In the genomic region with DNA sequence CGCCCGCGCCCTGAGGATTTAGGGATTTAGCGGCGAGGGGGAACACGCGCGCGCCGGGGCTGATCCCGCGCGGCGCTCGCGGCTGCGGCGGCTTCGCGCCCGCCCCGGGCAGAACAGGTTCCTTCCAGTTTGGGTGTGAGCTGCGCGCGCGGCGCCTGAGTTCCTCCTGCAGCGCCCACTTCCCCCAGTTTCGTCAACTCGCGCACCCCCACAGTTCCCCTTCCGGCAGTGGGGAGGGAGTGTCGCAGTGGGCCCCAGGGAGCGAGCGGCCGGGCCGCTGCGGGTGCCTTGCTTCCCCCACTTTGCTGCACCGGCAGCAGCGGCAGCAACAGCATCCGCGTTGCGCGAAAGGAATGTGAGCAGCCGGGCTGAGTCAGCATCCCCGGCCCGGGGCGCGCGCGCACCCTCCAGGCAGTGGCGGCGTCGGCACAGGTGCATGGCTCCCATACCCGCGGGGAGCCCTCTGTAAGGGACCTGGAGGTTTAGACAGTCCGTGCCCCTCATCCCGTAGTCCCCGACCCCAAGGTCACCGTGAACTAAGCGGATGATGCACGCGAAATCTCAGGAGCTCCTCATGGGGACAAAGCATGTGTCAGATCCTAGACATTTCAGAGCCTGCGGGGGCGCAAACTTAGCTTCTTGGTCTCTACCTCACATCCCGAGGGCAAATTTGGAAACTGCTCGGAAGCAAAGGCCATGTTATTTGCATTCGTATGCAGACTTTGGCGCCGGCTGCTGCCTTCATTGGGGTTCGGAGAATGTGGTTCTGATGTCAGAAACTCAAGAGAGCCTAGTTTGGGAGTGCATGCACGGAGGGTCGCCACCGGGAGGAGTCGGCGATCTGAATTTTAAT, we compare ENCODE assay signal across 8 cellular contexts. TPM values are rescaled to one million over a fixed set of nuclear protein-coding genes. Genes with fewer than 3 reads are reported as not detected.
DNase-seq lines count a peak whose midpoint lies in the region; ATAC-seq, FAIRE-seq and TF ChIP-seq lines count a peak whose summit lies in the region.

No MANE protein-coding gene starts in this region.

- TF ChIP-seq CTCF in GM13977 (IDR thresholded peaks at IDR 0.05; ENCODE audit: extremely low read depth, insufficient read depth, missing control alignments) (peak; percentile 12), GM12878 (IDR thresholded peaks at IDR 0.05 in 2 of 3, conservative IDR thresholded peaks at IDR 0.05 in 1 of 3; ENCODE audit: control insufficient read depth in 2 of 3, extremely low read depth in 1 of 3, insufficient read depth in 1 of 3, low read depth in 3 of 3, low read length in 3 of 3) (peak; percentile 0 to 24 (median 11); a peak in 2 of 6 replicates), smooth muscle cell (IDR thresholded peaks at IDR 0.05; ENCODE audit: borderline replicate concordance, insufficient read depth, poor library complexity, severe bottlenecking) (no peak)

- H3K27ac ChIP-seq in GM12878 (ENCODE audit: control insufficient read depth, insufficient read depth) (peak overlapping the region; percentile 95), smooth muscle cell (ENCODE audit: low read depth) (no peak overlapping the region)

- CTCF ChIA-PET in GM12878 (lab: Yijun Ruan, JAX) = interaction anchor here (0.9 to 2.2 kb wide), 6 partner anchors 107 to 177 kb away, joined by 3 to 8 read pairs (median 4); no protein-coding TSS in a partner anchor

- no TSS peak for BruUV-seq in GM12878 (replicated peaks; lab: Mats Ljungman, UMichigan)

- SMC1A ChIA-PET in GM12878 (lab: Charles Lee; ENCODE audit: uncharacterized antibody, unreplicated experiment) = interaction anchor here (0.7 to 1.3 kb wide), 6 partner anchors 27 to 170 kb away, joined by 3 to 5 read pairs (median 4); no protein-coding TSS in a partner anchor

- H3K4me3 ChIP-seq in GM12878 = peak overlapping the region; percentile 74
- H3K4me3 ChIP-seq in smooth muscle cell = peak overlapping the region; percentile 59

- POLR2A ChIA-PET in GM12878 (lab: Charles Lee) = interaction anchor here (1.0 to 3.7 kb wide), 3 partner anchors 30 to 168 kb away, joined by 4 to 28 read pairs (median 5); partner anchors contain the start of gene WIPI1

- 1% methylated on average over 64 of the region's 76 CpGs for WGBS in GM12878 (ENCODE audit: insufficient coverage, insufficient replicate concordance, low lambda C conversion rate, missing lambda C conversion rate)
- WGBS in smooth muscle cell (ENCODE audit: low lambda C conversion rate) = 2% methylated on average over 70 of the region's 76 CpGs

- H3F3A ChIP-seq in smooth muscle cell (ENCODE audit: low read depth) = no peaks in the 10 kb centered on the region

- peak overlapping the region; percentile 98 for H3K9ac ChIP-seq in GM12878 (ENCODE audit: control insufficient read depth, insufficient read depth, low read length)
- H3K9ac ChIP-seq in smooth muscle cell (ENCODE audit: low read depth) = no peak overlapping the region

- no peaks in the 10 kb centered on the region for H4K20me1 ChIP-seq in GM12878 (ENCODE audit: control insufficient read depth, insufficient read depth)
- H4K20me1 ChIP-seq in smooth muscle cell (ENCODE audit: low read depth) = no peaks in the 10 kb centered on the region

- RAD21 ChIA-PET in GM12878 (lab: Charles Lee; ENCODE audit: unreplicated experiment) = interaction anchor here (1.4 to 6.9 kb wide), 3 partner anchors 44 to 168 kb away, joined by 4 to 54 read pairs (median 5); partner anchors contain the start of genes AMZ2 and WIPI1

- intact Hi-C loops in GM12878 (cut with micrococcal nuclease; ENCODE audit: unreplicated experiment) = loop anchor here (1.0 to 5.0 kb wide), 4 partner anchors 27 to 168 kb away; partner anchors contain the start of gene AMZ2

- H3K79me2 ChIP-seq in GM12878 (ENCODE audit: control insufficient read depth, insufficient read depth, low read length) (peaks cover 37% of the 10 kb centered on the region), smooth muscle cell (ENCODE audit: low read depth) (no peaks in the 10 kb centered on the region)

- peak in 1 of 2 experiments; percentile 46; a peak in 1 of 4 replicates for TF ChIP-seq EP300 in GM12878 (IDR thresholded peaks at IDR 0.05; ENCODE audit: borderline replicate concordance in 1 of 2, control insufficient read depth in 1 of 2, low read depth in 2 of 2, low read length in 2 of 2)

- TF ChIP-seq POLR2A in GM12878 (IDR thresholded peaks at IDR 0.05; ENCODE audit: low read depth, low read length) = peak; percentile 87

- H3K36me3 ChIP-seq in GM12878 (ENCODE audit: control insufficient read depth in 2 of 2, insufficient read depth in 2 of 2, low read length in 1 of 2) (no peaks in the 10 kb centered on the region), smooth muscle cell (ENCODE audit: low read depth) (no peaks in the 10 kb centered on the region)

- ATAC-seq in HG02610 (IDR thresholded peaks at IDR 0.05; ENCODE audit: unreplicated experiment) = peak; percentile 54
- ATAC-seq in GM12878 = peak; percentile 78

- H3K27me3 ChIP-seq in GM12878 (replicated peaks in 1 of 2; ENCODE audit: control insufficient read depth in 2 of 2, insufficient read depth in 2 of 2, low read length in 1 of 2) = no peaks in the 10 kb centered on the region
- H3K27me3 ChIP-seq in smooth muscle cell (ENCODE audit: low read depth) = peaks cover 56% of the 10 kb centered on the region

- H3K4me2 ChIP-seq in GM12878 (ENCODE audit: control insufficient read depth, insufficient read depth) (peak overlapping the region; percentile 96), smooth muscle cell (peak overlapping the region; percentile 97)

- H3K9me3 ChIP-seq in GM12878 (replicated peaks; ENCODE audit: control insufficient read depth, insufficient read depth, low read length) = no peaks in the 10 kb centered on the region
- H3K9me3 ChIP-seq in smooth muscle cell (replicated peaks; ENCODE audit: low read depth) = no peaks in the 10 kb centered on the region

- peak; percentile 56 for FAIRE-seq in GM12878 (lab: Jason Lieb, UNC)

- DNase-seq in GM13977 (ENCODE audit: low spot score) (peak; percentile 91), NCI-H1092 (lab: John Stamatoyannopoulos, UW) (peak; percentile 43), T1000 (lab: John Stamatoyannopoulos, UW) (peak; percentile 73), GM12878 (ENCODE audit: low read depth, low spot score) (peak; percentile 70), iPS-NIHi11 (ENCODE audit: low spot score) (peak; percentile 81), smooth muscle cell (lab: John Stamatoyannopoulos, UW; ENCODE audit: unreplicated experiment) (peak; percentile 22), NCI-H128 (lab: John Stamatoyannopoulos, UW; ENCODE audit: unreplicated experiment) (no peak)

- TF ChIP-seq RAD21 in GM12878 (IDR thresholded peaks at IDR 0.05; ENCODE audit: insufficient read depth, low read depth, low read length) = no peak

- in situ Hi-C loops in GM13977 (cut with MboI; ENCODE audit: low pct_unique_long_range_greater_than_20kb, low sequenced_read_pairs, unreplicated experiment) (no loop called here), GM12878 (cut with MboI) (no loop called here)

- H2AFZ ChIP-seq in GM12878 (ENCODE audit: control insufficient read depth, low read depth, low read length) (peak overlapping the region; percentile 39), smooth muscle cell (ENCODE audit: low read depth) (peak overlapping the region; percentile 77)

- H3K4me1 ChIP-seq in GM12878 (ENCODE audit: control insufficient read depth, insufficient read depth, low read length) = peaks cover 22% of the 10 kb centered on the region
- peaks cover 9% of the 10 kb centered on the region for H3K4me1 ChIP-seq in smooth muscle cell (ENCODE audit: low read depth)

RNA-seq across cellular contexts. Expression of gene ARSG, which starts 0.8 kb away (rescaled TPM):
- total RNA-seq in GM12878 (2013; cell fraction: nucleolus; rRNA removed) = 68.9 and 84.0 TPM in 2 replicates
- total RNA-seq in GM12878 (2014; rRNA removed) (6.6 and 10.4 TPM in 2 replicates), GM12878 (2014; rRNA removed; fragmentation: Illumina TruSeq; extraction: Trizol) (9.2 and 9.8 TPM in 2 replicates), GM12878 (2021) (7.7 and 9.0 TPM in 2 replicates), smooth muscle cell (1.0 and 2.3 TPM in 2 replicates)
- 7.1 TPM for polyA plus RNA-seq in GM12878 (2011; ENCODE audit: low read depth)
- polyA plus RNA-seq in GM12878 (2011; rRNA removed) (7.5 and 9.3 TPM in 2 replicates), GM12878 (2014; fragmentation: Illumina TruSeq; extraction: Trizol) (13.5 and 16.6 TPM in 2 replicates), GM12878 (2014; fragmentation: Nextera tagmentation; extraction: Ambion mirVana) (1 to 10 TPM; 2.9 to 3.2 TPM), GM12878 (2014; rRNA removed) (6.8 and 7.4 TPM in 2 replicates), GM12878 (2016; fragmentation: Nextera tagmentation; extraction: Ambion mirVana) (1 to 10 TPM; 8.3 to 9.2 TPM), smooth muscle cell (2.4 and 2.7 TPM in 2 replicates)
- polyA plus RNA-seq in GM12878 (2011; cell fraction: cytosol; rRNA removed) = 5.9 and 6.5 TPM in 2 replicates
- polyA plus RNA-seq in GM12878 (2011; cell fraction: nucleus; rRNA removed) = 13.2 and 15.0 TPM in 2 replicates
- polyA plus RNA-seq in GM12878 (2012) = 5.2 and 5.9 TPM in 2 replicates
- polyA minus RNA-seq in GM12878 (2011; rRNA and poly(A)+ RNA removed) = 12.7 and 14.7 TPM in 2 replicates
- 2.7 and 4.0 TPM in 2 replicates for polyA minus RNA-seq in GM12878 (2011; cell fraction: cytosol; rRNA and poly(A)+ RNA removed)
- 9.7 and 11.2 TPM in 2 replicates for polyA minus RNA-seq in GM12878 (2011; cell fraction: nucleus; rRNA and poly(A)+ RNA removed)

RNA-seq across cellular contexts. Expression of gene SLC16A6, which starts 1.1 kb away (rescaled TPM):
- total RNA-seq in GM12878 (2013; cell fraction: nucleolus; rRNA removed) = 2.8 and 3.9 TPM in 2 replicates
- total RNA-seq in GM12878 (2014; rRNA removed) (7.5 TPM in 2 replicates), GM12878 (2014; rRNA removed; fragmentation: Illumina TruSeq; extraction: Trizol) (7.7 and 8.0 TPM in 2 replicates), GM12878 (2021) (7.6 and 8.1 TPM in 2 replicates), smooth muscle cell (0.04 TPM in 2 replicates)
- polyA plus RNA-seq in GM12878 (2011; ENCODE audit: low read depth) = 3.0 TPM
- polyA plus RNA-seq in GM12878 (2011; rRNA removed) (5.5 and 6.8 TPM in 2 replicates), GM12878 (2014; fragmentation: Illumina TruSeq; extraction: Trizol) (8.8 and 8.9 TPM in 2 replicates), GM12878 (2014; fragmentation: Nextera tagmentation; extraction: Ambion mirVana) (1 to 10 TPM; 2.4 to 2.9 TPM), GM12878 (2014; rRNA removed) (5.8 and 6.6 TPM in 2 replicates), GM12878 (2016; fragmentation: Nextera tagmentation; extraction: Ambion mirVana) (1 to 10 TPM; 4.1 to 5.3 TPM), smooth muscle cell (not detected in 2 replicates)
- 4.1 and 4.7 TPM in 2 replicates for polyA plus RNA-seq in GM12878 (2011; cell fraction: cytosol; rRNA removed)
- 3.5 and 4.5 TPM in 2 replicates for polyA plus RNA-seq in GM12878 (2011; cell fraction: nucleus; rRNA removed)
- polyA plus RNA-seq in GM12878 (2012) = 3.0 and 4.4 TPM in 2 replicates
- polyA minus RNA-seq in GM12878 (2011; rRNA and poly(A)+ RNA removed) = 10.6 and 12.1 TPM in 2 replicates
- polyA minus RNA-seq in GM12878 (2011; cell fraction: cytosol; rRNA and poly(A)+ RNA removed) = 3.9 and 5.3 TPM in 2 replicates
- polyA minus RNA-seq in GM12878 (2011; cell fraction: nucleus; rRNA and poly(A)+ RNA removed) = 1.7 and 3.3 TPM in 2 replicates

RNA-seq across cellular contexts. Expression of gene AMZ2, which starts 44.2 kb away (rescaled TPM):
- total RNA-seq in GM12878 (2013; cell fraction: nucleolus; rRNA removed) = 37.2 and 37.7 TPM in 2 replicates
- 85.7 and 95.9 TPM in 2 replicates for total RNA-seq in GM12878 (2014; rRNA removed)
- 101 and 104 TPM in 2 replicates for total RNA-seq in GM12878 (2014; rRNA removed; fragmentation: Illumina TruSeq; extraction: Trizol)
- total RNA-seq in GM12878 (2021) = 80.4 and 87.7 TPM in 2 replicates
- polyA plus RNA-seq in GM12878 (2011; ENCODE audit: low read depth) = 62.4 TPM
- 125 and 185 TPM in 2 replicates for polyA plus RNA-seq in GM12878 (2011; rRNA removed)
- 70.6 and 83.1 TPM in 2 replicates for polyA plus RNA-seq in GM12878 (2011; cell fraction: cytosol; rRNA removed)
- polyA plus RNA-seq in GM12878 (2011; cell fraction: nucleus; rRNA removed) = 64.0 and 81.7 TPM in 2 replicates
- polyA plus RNA-seq in GM12878 (2012) = 65.3 and 84.1 TPM in 2 replicates
- 169 and 200 TPM in 2 replicates for polyA plus RNA-seq in GM12878 (2014; fragmentation: Illumina TruSeq; extraction: Trizol)
- 100 to 1,000 TPM; 127 to 135 TPM for polyA plus RNA-seq in GM12878 (2014; fragmentation: Nextera tagmentation; extraction: Ambion mirVana)
- polyA plus RNA-seq in GM12878 (2014; rRNA removed) = 67.4 and 79.1 TPM in 2 replicates
- 100 to 1,000 TPM; 182 to 189 TPM for polyA plus RNA-seq in GM12878 (2016; fragmentation: Nextera tagmentation; extraction: Ambion mirVana)
- polyA minus RNA-seq in GM12878 (2011; rRNA and poly(A)+ RNA removed) = 40.2 and 51.5 TPM in 2 replicates
- polyA minus RNA-seq in GM12878 (2011; cell fraction: cytosol; rRNA and poly(A)+ RNA removed) = 12.5 and 15.9 TPM in 2 replicates
- polyA minus RNA-seq in GM12878 (2011; cell fraction: nucleus; rRNA and poly(A)+ RNA removed) = 20.1 and 27.3 TPM in 2 replicates
- 66.3 and 89.7 TPM in 2 replicates for total RNA-seq in smooth muscle cell
- 74.8 and 75.5 TPM in 2 replicates for polyA plus RNA-seq in smooth muscle cell
